8 cellular contexts compared by ENCODE assay signal in genomic region chr6:328184-328670, GRCh38. TPM values are rescaled to one million over a fixed set of nuclear protein-coding genes. Genes with fewer than 3 reads are reported as not detected.
DNase-seq lines count a peak whose midpoint lies in the region; FAIRE-seq and TF ChIP-seq lines count a peak whose summit lies in the region.

No MANE protein-coding gene starts in this region.

- no peaks in the 10 kb centered on the region for H3F3A ChIP-seq in OCI-LY1 (ENCODE audit: insufficient read depth, low read length)

- POLR2A ChIA-PET in HEK293 (lab: Yijun Ruan, JAX): interaction anchor here (1.0 kb wide), 1 partner anchor 42 kb away, joined by 3 read pairs; no protein-coding TSS in a partner anchor

- H3K27ac ChIP-seq in HEK293 (ENCODE audit: extremely low read depth, low read depth, low read length) (no peak overlapping the region), OCI-LY1 (ENCODE audit: low read depth, low read length, poor library complexity, severe bottlenecking) (no peak overlapping the region)

- no peaks in the 10 kb centered on the region; the same call in 1 of the 2 replicates for H3K27me3 ChIP-seq in OCI-LY1 (ENCODE audit: insufficient read depth, low read length)

- H3K9ac ChIP-seq in OCI-LY1 (ENCODE audit: low read length): no peak overlapping the region

- no peaks in the 10 kb centered on the region for H3K36me3 ChIP-seq in HEK293 (ENCODE audit: control insufficient read depth in 2 of 2, insufficient read depth in 1 of 2, low read length in 2 of 2)
- no peaks in the 10 kb centered on the region for H3K36me3 ChIP-seq in OCI-LY1 (ENCODE audit: insufficient read depth, low read length)

- no peak for TF ChIP-seq CTCF in HEK293 (tag by site-specific recombination; IDR thresholded peaks at IDR 0.05)
- TF ChIP-seq CTCF in OCI-LY1 (IDR thresholded peaks at IDR 0.05; ENCODE audit: low read length): no peak
- TF ChIP-seq CTCF in D721Med (IDR thresholded peaks at IDR 0.05; ENCODE audit: insufficient read depth, missing control alignments): no peak

- H2AFZ ChIP-seq in OCI-LY1 (ENCODE audit: low read length): no peak overlapping the region

- DNase-seq in glomerular visceral epithelial cell (ENCODE audit: extremely low spot score) (peak; percentile 66), ureter (ENCODE audit: low spot score) (peak; percentile 74), NCI-H748 treated with DMSO at 0.1 percent for 48 hours (lab: John Stamatoyannopoulos, UW) (no peak), D721Med (ENCODE audit: insufficient read length, low spot score) (no peak), DMS79 (lab: John Stamatoyannopoulos, UW) (no peak)

- TF ChIP-seq POLR2A in GM18526 (IDR thresholded peaks at IDR 0.05; ENCODE audit: extremely low read depth, insufficient read length): peak; percentile 29

- FAIRE-seq in D721Med (lab: Jason Lieb, UNC): no peak

- H3K4me1 ChIP-seq in HEK293 (ENCODE audit: control insufficient read depth, insufficient read depth, low read length): peaks cover 33% of the 10 kb centered on the region
- peaks cover 13% of the 10 kb centered on the region for H3K4me1 ChIP-seq in OCI-LY1 (ENCODE audit: insufficient read depth, low read length, severe bottlenecking)

- no peaks in the 10 kb centered on the region for H3K79me2 ChIP-seq in OCI-LY1 (ENCODE audit: insufficient read depth, low read length)

- H3K4me2 ChIP-seq in OCI-LY1 (ENCODE audit: low read length): peak overlapping the region; percentile 44

- CTCF ChIA-PET in HEK293 (lab: Yijun Ruan, JAX): interaction anchor here (0.6 kb wide), 2 partner anchors 16 to 146 kb away, joined by 3 read pairs; no protein-coding TSS in a partner anchor

- H3K4me3 ChIP-seq in HEK293 (ENCODE audit: low read depth, low read length): no peak overlapping the region
- H3K4me3 ChIP-seq in OCI-LY1 (ENCODE audit: low read depth, low read length, poor library complexity, severe bottlenecking): no peak overlapping the region

- no peaks in the 10 kb centered on the region for H3K9me3 ChIP-seq in HEK293 (ENCODE audit: control insufficient read depth, insufficient read depth, low read depth, low read length)
- H3K9me3 ChIP-seq in OCI-LY1 (ENCODE audit: low read length): no peaks in the 10 kb centered on the region

- no peaks in the 10 kb centered on the region for H4K20me1 ChIP-seq in OCI-LY1 (ENCODE audit: insufficient read depth, low read length)

- no peaks in the 10 kb centered on the region for H3K9me2 ChIP-seq in OCI-LY1 (ENCODE audit: low read depth, low read length)

TF ChIP-seq in HEK293, 187 proteins besides CTCF, POLR2A, EP300 and RAD21:
- TF ChIP-seq ZNF645 (tag by site-specific recombination; IDR thresholded peaks at IDR 0.05) (no peak), TRIM28 (IDR thresholded peaks at IDR 0.05; ENCODE audit: borderline replicate concordance, low read length) (peak; percentile 81; the same call in 1 of the 2 replicates), ZNF549 (tag by site-specific recombination; IDR thresholded peaks at IDR 0.05) (no peak), ZNF449 (tag by site-specific recombination; IDR thresholded peaks at IDR 0.05) (peak; percentile 96), ZNF629 (tag by site-specific recombination; IDR thresholded peaks at IDR 0.05) (0 out of 2 replicates have a peak, but pooled peaks have one; percentile 13), ZNF707 (tag by site-specific recombination; IDR thresholded peaks at IDR 0.05) (no peak), SCRT2 (tag by site-specific recombination; IDR thresholded peaks at IDR 0.05) (peak; percentile 69), ZNF354C (tag by site-specific recombination; IDR thresholded peaks at IDR 0.05; ENCODE audit: borderline replicate concordance, low read depth) (no peak), ZNF600 (tag by site-specific recombination; IDR thresholded peaks at IDR 0.05) (peak; percentile 87; the same call in 1 of the 2 replicates), ZNF76 (tag by site-specific recombination; IDR thresholded peaks at IDR 0.05; ENCODE audit: borderline replicate concordance, low read depth) (peak; percentile 6; the same call in 1 of the 2 replicates)

RNA-seq across cellular contexts. Expression of gene DUSP22, which starts 35.9 kb away (rescaled TPM):
- 48.9 TPM for total RNA-seq in ureter

Comparison
In these comparisons a context has a peak if more than half of its experiments do, and no peak if none do; other contexts are left out.
1. DNase-seq: peak in glomerular visceral epithelial cell (single experiment) and ureter (single experiment); none in NCI-H748 treated with DMSO at 0.1 percent for 48 hours (single experiment), D721Med (single experiment) and DMS79 (single experiment).